ENCODE assay signal across 18 cellular contexts in the genomic region with DNA sequence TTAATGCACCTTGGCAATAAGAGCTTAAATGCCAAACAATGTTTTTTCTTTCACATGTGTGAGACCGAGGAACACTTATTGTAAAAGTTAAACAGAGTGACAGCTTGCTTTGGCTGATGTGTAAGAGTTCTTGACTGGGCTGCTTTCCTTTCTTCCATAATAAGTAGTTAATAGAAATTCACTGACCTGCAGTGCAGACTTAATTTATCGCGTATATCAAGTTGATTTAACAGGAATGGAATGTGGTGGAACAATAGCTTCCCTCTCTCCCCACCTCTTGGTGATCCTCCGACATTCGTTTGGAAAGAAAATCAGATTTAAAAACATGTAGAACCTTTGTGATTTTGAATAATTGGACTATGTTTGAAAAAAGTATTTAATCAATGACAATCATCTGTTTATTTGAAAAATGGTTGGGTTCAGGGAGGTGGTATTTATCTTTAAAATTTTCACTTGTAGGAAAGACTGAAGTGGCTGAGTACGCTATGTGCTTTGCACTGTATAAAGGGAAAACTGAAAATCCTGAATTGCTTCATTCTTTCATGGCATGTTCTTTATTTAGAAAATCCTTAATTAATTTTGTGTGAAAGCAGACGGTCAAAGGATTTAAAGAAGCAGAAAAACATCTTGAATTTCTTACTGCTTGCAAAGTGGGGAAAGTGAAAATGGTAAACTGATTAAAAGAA.
DNase-seq lines count a peak whose midpoint lies in the region; ATAC-seq and TF ChIP-seq lines count a peak whose summit lies in the region.
"Had no signal": no experiment of that assay in that cellular context is flagged by ENCODE, and none has a peak within 500 bp of the region (broad histone marks: within the 10 kb centered on the region; RNA-seq: fewer than 3 reads in every experiment).

No MANE protein-coding gene starts in this region.

- H2AFZ ChIP-seq in GM23338 (peak overlapping the region; percentile 30; the same call in 1 of the 2 replicates), parathyroid adenoma (no peak overlapping the region)

- H4K20me1 ChIP-seq in GM23338 (replicated peaks; ENCODE audit: insufficient read depth), result no peaks in the 10 kb centered on the region

- no peaks in the 10 kb centered on the region for H3K27me3 Mint-ChIP-seq in GM23338 (ENCODE audit: insufficient read depth, low read depth, poor library complexity)
- peaks cover 11% of the 10 kb centered on the region for H3K27me3 Mint-ChIP-seq in brain
- H3K27me3 Mint-ChIP-seq: activated B cell treated with CpG ODN at 0.5 μM for 24 hours; stimulated activated naive CD8-positive, alpha-beta T cell treated with anti-CD3 and anti-CD28 coated beads, Interleukin-15, amount 100 ng/mL, for 72 hours had no signal

- 63 to 86% methylated on average over 7 of the region's 7 CpGs for WGBS in transverse colon (ENCODE audit: low coverage in 1 of 2), 2 donors

- no peak for TF ChIP-seq EP300 in transverse colon (IDR thresholded peaks at IDR 0.05; ENCODE audit: low read depth)

- H3K36me3 ChIP-seq in GM23338 (ENCODE audit: insufficient read depth) (no peaks in the 10 kb centered on the region), parathyroid adenoma (ENCODE audit: control insufficient read depth, insufficient read depth, low read length) (no peaks in the 10 kb centered on the region), transverse colon (no peaks in the 10 kb centered on the region)
- H3K36me3 ChIP-seq: heart right ventricle, neutrophil had no signal

- intact Hi-C loops in transverse colon (cut with DNase I; ENCODE audit: low total_unique reads), result no loop called here

- H3F3A ChIP-seq in GM23338 (replicated peaks; ENCODE audit: low read depth), result no peaks in the 10 kb centered on the region

- H3K9me3 Mint-ChIP-seq in GM23338, result no peaks in the 10 kb centered on the region
- H3K9me3 Mint-ChIP-seq in brain, result peaks cover 0 to 7% (median 0%) of the 10 kb centered on the region in 5 experiments
- H3K9me3 Mint-ChIP-seq: activated B cell treated with CpG ODN at 0.5 μM for 24 hours; effector memory CD8-positive, alpha-beta T cell; stimulated activated naive CD8-positive, alpha-beta T cell treated with anti-CD3 and anti-CD28 coated beads, Interleukin-15, amount 100 ng/mL, for 72 hours had no signal

- no peak for TF ChIP-seq POLR2A in transverse colon (IDR thresholded peaks at IDR 0.05)

- DNase-seq in GM23338 (ENCODE audit: low spot score) (peak; percentile 19), iPS-NIHi11 (ENCODE audit: low spot score) (peak; percentile 17), transverse colon (no peak)
- DNase-seq: activated B cell treated with CpG ODN at 0.5 μM for 24 hours; activated CD8-positive, alpha-beta memory T cell treated with anti-CD3 and anti-CD28 coated beads, Interleukin-2, amount 10 ng/mL, durations not matched to agents 7 days and 5 days; activated naive CD4-positive, alpha-beta T cell; effector memory CD8-positive, alpha-beta T cell; heart right ventricle; left ventricle myocardium superior; NCI-H345; stimulated activated naive CD8-positive, alpha-beta T cell treated with anti-CD3 and anti-CD28 coated beads, Interleukin-15, amount 100 ng/mL, for 72 hours had no signal

- H3K4me1 Mint-ChIP-seq in GM23338 (peaks cover 10% of the 10 kb centered on the region), brain (peaks cover 26% of the 10 kb centered on the region)
- H3K4me1 Mint-ChIP-seq: activated B cell treated with CpG ODN at 0.5 μM for 24 hours; activated CD8-positive, alpha-beta memory T cell treated with anti-CD3 and anti-CD28 coated beads, Interleukin-2, amount 10 ng/mL, durations not matched to agents 7 days and 5 days; stimulated activated naive CD8-positive, alpha-beta T cell treated with anti-CD3 and anti-CD28 coated beads, Interleukin-15, amount 100 ng/mL, for 72 hours had no signal

- no peak overlapping the region for H3K4me3 ChIP-seq in GM23338
- peak overlapping the region; percentile 41 for H3K4me3 ChIP-seq in parathyroid adenoma (ENCODE audit: low read depth, low read length)
- no peak overlapping the region for H3K4me3 ChIP-seq in transverse colon
- H3K4me3 ChIP-seq: heart right ventricle had no signal

- H3K9me3 ChIP-seq in parathyroid adenoma (ENCODE audit: control insufficient read depth, low read length) (no peaks in the 10 kb centered on the region), transverse colon (no peaks in the 10 kb centered on the region)
- H3K9me3 ChIP-seq: heart right ventricle, neutrophil had no signal

- no peak for TF ChIP-seq CTCF in GM23338 (conservative IDR thresholded peaks at IDR 0.05; ENCODE audit: low read depth in 2 of 2)
- no peak for TF ChIP-seq CTCF in brain (conservative IDR thresholded peaks at IDR 0.05)
- TF ChIP-seq CTCF in parathyroid adenoma (IDR thresholded peaks at IDR 0.05), result no peak
- TF ChIP-seq CTCF in transverse colon (IDR thresholded peaks at IDR 0.05), result no peak

- H3K36me3 Mint-ChIP-seq in GM23338 (ENCODE audit: low read depth) (no peaks in the 10 kb centered on the region; the same call in 2 of the 3 replicates), brain (no peaks in the 10 kb centered on the region)
- H3K36me3 Mint-ChIP-seq: activated CD8-positive, alpha-beta memory T cell treated with anti-CD3 and anti-CD28 coated beads, Interleukin-2, amount 10 ng/mL, durations not matched to agents 7 days and 5 days had no signal

- H3K27ac ChIP-seq in GM23338 (ENCODE audit: low read depth), result no peak overlapping the region
- H3K27ac ChIP-seq in parathyroid adenoma, result no peak overlapping the region
- H3K27ac ChIP-seq in transverse colon, result no peak overlapping the region
- H3K27ac ChIP-seq: heart right ventricle, KMS-11, neutrophil had no signal

- H3K79me2 ChIP-seq in GM23338 (replicated peaks; ENCODE audit: insufficient read depth), result no peaks in the 10 kb centered on the region
- no peaks in the 10 kb centered on the region for H3K79me2 ChIP-seq in parathyroid adenoma

- in situ Hi-C loops in transverse colon (cut with MboI; ENCODE audit: low pct_ligation_motif_present in 1 of 4, low pct_unique_long_range_greater_than_20kb in 1 of 4, low sequenced_read_pairs in 3 of 4), result no loop called here

- ATAC-seq in GM23338 (peak; percentile 40; the same call in 2 of the 3 replicates), HG03159 (IDR thresholded peaks at IDR 0.05; ENCODE audit: unreplicated experiment) (no peak), HG02759 (IDR thresholded peaks at IDR 0.05; ENCODE audit: unreplicated experiment) (no peak), HG03432 (IDR thresholded peaks at IDR 0.05; ENCODE audit: unreplicated experiment) (no peak)
- ATAC-seq: activated CD8-positive, alpha-beta memory T cell treated with anti-CD3 and anti-CD28 coated beads, Interleukin-2, amount 10 ng/mL, durations not matched to agents 7 days and 5 days; effector memory CD8-positive, alpha-beta T cell; left ventricle myocardium superior; stimulated activated naive CD8-positive, alpha-beta T cell treated with anti-CD3 and anti-CD28 coated beads, Interleukin-15, amount 100 ng/mL, for 72 hours had no signal

- no peak overlapping the region for H3K4me3 Mint-ChIP-seq in GM23338
- peak overlapping the region; percentile 53 to 76 (median 64) for H3K4me3 Mint-ChIP-seq in brain
- H3K4me3 Mint-ChIP-seq: activated B cell treated with CpG ODN at 0.5 μM for 24 hours; activated CD8-positive, alpha-beta memory T cell treated with anti-CD3 and anti-CD28 coated beads, Interleukin-2, amount 10 ng/mL, durations not matched to agents 7 days and 5 days; effector memory CD8-positive, alpha-beta T cell; stimulated activated naive CD8-positive, alpha-beta T cell treated with anti-CD3 and anti-CD28 coated beads, Interleukin-15, amount 100 ng/mL, for 72 hours had no signal

- H3K27me3 ChIP-seq in GM23338 (ENCODE audit: insufficient read depth), result no peaks in the 10 kb centered on the region
- H3K27me3 ChIP-seq in parathyroid adenoma (ENCODE audit: control insufficient read depth, insufficient read depth, low read length), result no peaks in the 10 kb centered on the region
- no peaks in the 10 kb centered on the region for H3K27me3 ChIP-seq in transverse colon
- H3K27me3 ChIP-seq: neutrophil had no signal

- H3K9me2 ChIP-seq in GM23338 (ENCODE audit: insufficient read depth), result no peaks in the 10 kb centered on the region

- H3K4me2 ChIP-seq in GM23338, result no peak overlapping the region
- peak overlapping the region; percentile 74 for H3K4me2 ChIP-seq in parathyroid adenoma (ENCODE audit: low read length)
- H3K4me2 ChIP-seq: KMS-11 had no signal

- H3K27ac Mint-ChIP-seq in GM23338 (no peak overlapping the region), brain (peak overlapping the region; percentile 89 to 96 (median 91))
- H3K27ac Mint-ChIP-seq: activated B cell treated with CpG ODN at 0.5 μM for 24 hours; activated CD8-positive, alpha-beta memory T cell treated with anti-CD3 and anti-CD28 coated beads, Interleukin-2, amount 10 ng/mL, durations not matched to agents 7 days and 5 days; effector memory CD8-positive, alpha-beta T cell; stimulated activated naive CD8-positive, alpha-beta T cell treated with anti-CD3 and anti-CD28 coated beads, Interleukin-15, amount 100 ng/mL, for 72 hours had no signal

- no peak overlapping the region for H3K9ac ChIP-seq in parathyroid adenoma
- H3K9ac ChIP-seq: KMS-11 had no signal

- 0 out of 2 replicates have a peak, but pooled peaks cover 7% of the 10 kb centered on the region for H3K4me1 ChIP-seq in GM23338 (ENCODE audit: insufficient read depth)
- no peaks in the 10 kb centered on the region for H3K4me1 ChIP-seq in parathyroid adenoma
- no peaks in the 10 kb centered on the region for H3K4me1 ChIP-seq in transverse colon
- H3K4me1 ChIP-seq: heart right ventricle had no signal

TF ChIP-seq in GM23338, 12 proteins besides CTCF, POLR2A, EP300 and RAD21:
- TF ChIP-seq JUNB (IDR thresholded peaks at IDR 0.05; ENCODE audit: unreplicated experiment), result no peak
- no peak for TF ChIP-seq POLR2AphosphoS5 (IDR thresholded peaks at IDR 0.05; ENCODE audit: low read depth)
- no peak for TF ChIP-seq ZNF114 (CRISPR knock-in tag; IDR thresholded peaks at IDR 0.05)
- TF ChIP-seq NANOG (IDR thresholded peaks at IDR 0.05; ENCODE audit: borderline replicate concordance), result no peak
TF ChIP-seq in GM23338: peak in this region for 0.
